Comparison of ENCODE assay signal across 19 cellular contexts in genomic region chr12:123958462-123958861, GRCh38.
"Had no signal": no experiment of that assay in that cellular context is flagged by ENCODE, and none has a peak within 500 bp of the region (broad histone marks: within the 10 kb centered on the region; RNA-seq: fewer than 3 reads in every experiment).

No MANE protein-coding gene starts in this region.

- H3K27ac ChIP-seq: esophagus squamous epithelium, neural progenitor cell, psoas muscle, tibial nerve had no signal

- H3K4me1 Mint-ChIP-seq: activated CD4-positive, alpha-beta memory T cell treated with anti-CD3 and anti-CD28 coated beads, Interleukin-2, amount 10 ng/mL, durations not matched to agents 7 days and 5 days; activated CD4-positive, alpha-beta T cell treated with anti-CD3 and anti-CD28 coated beads for 36 hours; stimulated activated memory B cell treated with anti-CD40 and anti-IgM and Interleukin-4, amounts not matched to agents 10 μg/mL and 1 μg/mL and 100 μg/mL, for 72 hours had no signal

- H3K27me3 Mint-ChIP-seq: activated CD4-positive, alpha-beta memory T cell treated with anti-CD3 and anti-CD28 coated beads, Interleukin-2, amount 10 ng/mL, durations not matched to agents 7 days and 5 days; activated CD4-positive, alpha-beta T cell treated with anti-CD3 and anti-CD28 coated beads for 36 hours; central memory CD8-positive, alpha-beta T cell; stimulated activated memory B cell treated with anti-CD40 and anti-IgM and Interleukin-4, amounts not matched to agents 10 μg/mL and 1 μg/mL and 100 μg/mL, for 72 hours had no signal

- H3K4me3 Mint-ChIP-seq: activated CD4-positive, alpha-beta memory T cell treated with anti-CD3 and anti-CD28 coated beads, Interleukin-2, amount 10 ng/mL, durations not matched to agents 7 days and 5 days; activated CD4-positive, alpha-beta T cell treated with anti-CD3 and anti-CD28 coated beads for 36 hours; activated T-cell treated with anti-CD3 and anti-CD28 coated beads, Interleukin-2, amount 50 U/mL, for 72 hours; central memory CD8-positive, alpha-beta T cell; immature natural killer cell; mesothelial cell of epicardium; neural progenitor cell; stimulated activated memory B cell treated with anti-CD40 and anti-IgM and Interleukin-4, amounts not matched to agents 10 μg/mL and 1 μg/mL and 100 μg/mL, for 72 hours had no signal

- H3K9me3 Mint-ChIP-seq: activated CD4-positive, alpha-beta memory T cell treated with anti-CD3 and anti-CD28 coated beads, Interleukin-2, amount 10 ng/mL, durations not matched to agents 7 days and 5 days; activated naive CD4-positive, alpha-beta T cell treated with anti-CD3 and anti-CD28 coated beads, Interleukin-2, amount 50 U/mL, for 72 hours; activated T-cell treated with anti-CD3 and anti-CD28 coated beads, Interleukin-2, amount 50 U/mL, for 72 hours; central memory CD8-positive, alpha-beta T cell; immature natural killer cell; mesothelial cell of epicardium; neural progenitor cell; stimulated activated memory B cell treated with anti-CD40 and anti-IgM and Interleukin-4, amounts not matched to agents 10 μg/mL and 1 μg/mL and 100 μg/mL, for 72 hours had no signal

- H3K36me3 ChIP-seq: esophagus squamous epithelium, neural progenitor cell had no signal

- H3K36me3 Mint-ChIP-seq: activated naive CD4-positive, alpha-beta T cell treated with anti-CD3 and anti-CD28 coated beads, Interleukin-2, amount 50 U/mL, for 72 hours; mesothelial cell of epicardium; neural progenitor cell; stimulated activated memory B cell treated with anti-CD40 and anti-IgM and Interleukin-4, amounts not matched to agents 10 μg/mL and 1 μg/mL and 100 μg/mL, for 72 hours had no signal

- H3K4me3 ChIP-seq: esophagus squamous epithelium, neural progenitor cell, psoas muscle, tibial nerve had no signal

- H3K27ac Mint-ChIP-seq: activated CD4-positive, alpha-beta memory T cell treated with anti-CD3 and anti-CD28 coated beads, Interleukin-2, amount 10 ng/mL, durations not matched to agents 7 days and 5 days; activated CD4-positive, alpha-beta T cell treated with anti-CD3 and anti-CD28 coated beads for 36 hours; activated naive CD4-positive, alpha-beta T cell treated with anti-CD3 and anti-CD28 coated beads, Interleukin-2, amount 50 U/mL, for 72 hours; activated T-cell treated with anti-CD3 and anti-CD28 coated beads, Interleukin-2, amount 50 U/mL, for 72 hours; immature natural killer cell; mesothelial cell of epicardium; neural progenitor cell; stimulated activated memory B cell treated with anti-CD40 and anti-IgM and Interleukin-4, amounts not matched to agents 10 μg/mL and 1 μg/mL and 100 μg/mL, for 72 hours had no signal

- H3K9ac ChIP-seq: neural progenitor cell had no signal

- FAIRE-seq: endothelial cell of umbilical vein had no signal

- H3K4me2 ChIP-seq: neural progenitor cell had no signal

- H3K4me1 ChIP-seq: esophagus squamous epithelium, psoas muscle, tibial nerve had no signal

- ATAC-seq: activated CD4-positive, alpha-beta T cell treated with anti-CD3 and anti-CD28 coated beads for 36 hours; activated naive CD4-positive, alpha-beta T cell treated with anti-CD3 and anti-CD28 coated beads, Interleukin-2, amount 50 U/mL, for 72 hours; activated T-cell treated with anti-CD3 and anti-CD28 coated beads, Interleukin-2, amount 50 U/mL, for 72 hours; left colon; psoas muscle; stimulated activated memory B cell treated with anti-CD40 and anti-IgM and Interleukin-4, amounts not matched to agents 10 μg/mL and 1 μg/mL and 100 μg/mL, for 72 hours had no signal

- H3K9me3 ChIP-seq: esophagus squamous epithelium, psoas muscle, tibial nerve had no signal

- DNase-seq: activated CD4-positive, alpha-beta memory T cell treated with anti-CD3 and anti-CD28 coated beads, Interleukin-2, amount 10 ng/mL, durations not matched to agents 7 days and 5 days; activated CD4-positive, alpha-beta T cell treated with anti-CD3 and anti-CD28 coated beads for 36 hours; activated gamma-delta T cell; activated T-cell treated with anti-CD3 and anti-CD28 coated beads, Interleukin-2, amount 50 U/mL, for 72 hours; cortex of kidney; effector CD8-positive, alpha-beta T cell; esophagus squamous epithelium; glutamatergic neuron; immature natural killer cell; left colon; psoas muscle; stimulated activated CD4-positive, alpha-beta T cell treated with anti-CD3 and anti-CD28 coated beads, Interleukin-12 subunit alpha, Interleukin-12 subunit beta, amount 100 ng/mL, for 4 hours had no signal

- H3K27me3 ChIP-seq: esophagus squamous epithelium, tibial nerve had no signal
